In genomic region chr11:65557280-65558001, GRCh38 we compare ENCODE assay signal across 1 cellular context.
TF ChIP-seq lines count a peak whose summit lies in the region.

No MANE protein-coding gene starts in this region.

TF ChIP-seq in H1, 55 proteins besides CTCF, POLR2A, EP300 and RAD21:
- TF ChIP-seq RNF2 (IDR thresholded peaks at IDR 0.05; ENCODE audit: borderline replicate concordance, low read depth, low read length, missing control alignments, poor library complexity, severe bottlenecking): no peak
- TF ChIP-seq RFX5 (IDR thresholded peaks at IDR 0.05; ENCODE audit: borderline replicate concordance, low read depth, low read length): no peak
- TF ChIP-seq SRF (IDR thresholded peaks at IDR 0.05; ENCODE audit: low read depth, low read length): no peak
